1 cellular context compared by ENCODE assay signal in the genomic region with DNA sequence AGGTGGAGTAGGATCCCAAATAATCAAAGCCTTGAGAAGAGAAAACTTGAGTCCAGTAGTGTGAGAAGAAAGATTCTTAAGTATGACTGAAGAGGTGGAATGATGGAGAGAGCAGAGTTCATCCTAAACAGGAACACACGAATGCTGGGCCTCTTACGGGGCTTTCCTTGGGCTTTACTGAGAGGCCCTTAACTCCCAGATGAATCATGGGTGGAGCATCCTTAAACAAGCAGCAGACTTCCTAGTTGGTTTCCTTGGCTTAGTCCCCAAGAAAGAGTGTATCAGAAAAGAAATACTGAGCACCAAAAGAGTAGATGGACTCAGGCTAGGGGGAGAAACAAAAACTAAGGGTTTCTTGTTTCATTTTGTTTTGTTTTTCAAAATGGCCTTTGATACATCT.
TF ChIP-seq lines count a peak whose summit lies in the region.

No MANE protein-coding gene starts in this region.

TF ChIP-seq in A549, 52 proteins besides CTCF, POLR2A, EP300 and RAD21:
- no peak for TF ChIP-seq MAZ (IDR thresholded peaks at IDR 0.05; ENCODE audit: borderline replicate concordance, low read depth, low read length)
- TF ChIP-seq, protein P1, sequence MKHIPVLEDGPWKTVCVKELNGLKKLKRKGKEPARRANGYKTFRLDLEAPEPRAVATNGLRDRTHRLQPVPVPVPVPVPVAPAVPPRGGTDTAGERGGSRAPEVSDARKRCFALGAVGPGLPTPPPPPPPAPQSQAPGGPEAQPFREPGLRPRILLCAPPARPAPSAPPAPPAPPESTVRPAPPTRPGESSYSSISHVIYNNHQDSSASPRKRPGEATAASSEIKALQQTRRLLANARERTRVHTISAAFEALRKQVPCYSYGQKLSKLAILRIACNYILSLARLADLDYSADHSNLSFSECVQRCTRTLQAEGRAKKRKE (CRISPR knock-in tag; IDR thresholded peaks at IDR 0.05; ENCODE audit: low read depth), result no peak
- no peak for TF ChIP-seq FOSL2 (IDR thresholded peaks at IDR 0.05)
- TF ChIP-seq FOSL2 (CRISPR knock-in tag; IDR thresholded peaks at IDR 0.05), result no peak
- TF ChIP-seq MYC (IDR thresholded peaks at IDR 0.05; ENCODE audit: borderline replicate concordance, low read length), result no peak
- no peak for TF ChIP-seq TP53 (CRISPR knock-in tag; IDR thresholded peaks at IDR 0.05)
- TF ChIP-seq, protein P2, sequence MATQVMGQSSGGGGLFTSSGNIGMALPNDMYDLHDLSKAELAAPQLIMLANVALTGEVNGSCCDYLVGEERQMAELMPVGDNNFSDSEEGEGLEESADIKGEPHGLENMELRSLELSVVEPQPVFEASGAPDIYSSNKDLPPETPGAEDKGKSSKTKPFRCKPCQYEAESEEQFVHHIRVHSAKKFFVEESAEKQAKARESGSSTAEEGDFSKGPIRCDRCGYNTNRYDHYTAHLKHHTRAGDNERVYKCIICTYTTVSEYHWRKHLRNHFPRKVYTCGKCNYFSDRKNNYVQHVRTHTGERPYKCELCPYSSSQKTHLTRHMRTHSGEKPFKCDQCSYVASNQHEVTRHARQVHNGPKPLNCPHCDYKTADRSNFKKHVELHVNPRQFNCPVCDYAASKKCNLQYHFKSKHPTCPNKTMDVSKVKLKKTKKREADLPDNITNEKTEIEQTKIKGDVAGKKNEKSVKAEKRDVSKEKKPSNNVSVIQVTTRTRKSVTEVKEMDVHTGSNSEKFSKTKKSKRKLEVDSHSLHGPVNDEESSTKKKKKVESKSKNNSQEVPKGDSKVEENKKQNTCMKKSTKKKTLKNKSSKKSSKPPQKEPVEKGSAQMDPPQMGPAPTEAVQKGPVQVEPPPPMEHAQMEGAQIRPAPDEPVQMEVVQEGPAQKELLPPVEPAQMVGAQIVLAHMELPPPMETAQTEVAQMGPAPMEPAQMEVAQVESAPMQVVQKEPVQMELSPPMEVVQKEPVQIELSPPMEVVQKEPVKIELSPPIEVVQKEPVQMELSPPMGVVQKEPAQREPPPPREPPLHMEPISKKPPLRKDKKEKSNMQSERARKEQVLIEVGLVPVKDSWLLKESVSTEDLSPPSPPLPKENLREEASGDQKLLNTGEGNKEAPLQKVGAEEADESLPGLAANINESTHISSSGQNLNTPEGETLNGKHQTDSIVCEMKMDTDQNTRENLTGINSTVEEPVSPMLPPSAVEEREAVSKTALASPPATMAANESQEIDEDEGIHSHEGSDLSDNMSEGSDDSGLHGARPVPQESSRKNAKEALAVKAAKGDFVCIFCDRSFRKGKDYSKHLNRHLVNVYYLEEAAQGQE (IDR thresholded peaks at IDR 0.05), result no peak
- TF ChIP-seq NFE2L2 (conservative IDR thresholded peaks at IDR 0.05; ENCODE audit: low read length), result no peak
- no peak for TF ChIP-seq MAFK (IDR thresholded peaks at IDR 0.05; ENCODE audit: partially characterized antibody)
- TF ChIP-seq RARB (CRISPR knock-in tag; IDR thresholded peaks at IDR 0.05), result no peak
- TF ChIP-seq EHF (CRISPR knock-in tag; IDR thresholded peaks at IDR 0.05), result no peak
- no peak for TF ChIP-seq RFX5 (IDR thresholded peaks at IDR 0.05)
- TF ChIP-seq RNF2 (IDR thresholded peaks at IDR 0.05; ENCODE audit: borderline replicate concordance, low read depth), result no peak
- no peak for TF ChIP-seq CHD4 (IDR thresholded peaks at IDR 0.05; ENCODE audit: borderline replicate concordance)
- TF ChIP-seq, protein P3, sequence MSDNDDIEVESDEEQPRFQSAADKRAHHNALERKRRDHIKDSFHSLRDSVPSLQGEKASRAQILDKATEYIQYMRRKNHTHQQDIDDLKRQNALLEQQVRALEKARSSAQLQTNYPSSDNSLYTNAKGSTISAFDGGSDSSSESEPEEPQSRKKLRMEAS (IDR thresholded peaks at IDR 0.05), result no peak
- no peak for TF ChIP-seq ZC3H11A (IDR thresholded peaks at IDR 0.05)
